Comparison of ENCODE assay signal across 28 cellular contexts in the genomic region with DNA sequence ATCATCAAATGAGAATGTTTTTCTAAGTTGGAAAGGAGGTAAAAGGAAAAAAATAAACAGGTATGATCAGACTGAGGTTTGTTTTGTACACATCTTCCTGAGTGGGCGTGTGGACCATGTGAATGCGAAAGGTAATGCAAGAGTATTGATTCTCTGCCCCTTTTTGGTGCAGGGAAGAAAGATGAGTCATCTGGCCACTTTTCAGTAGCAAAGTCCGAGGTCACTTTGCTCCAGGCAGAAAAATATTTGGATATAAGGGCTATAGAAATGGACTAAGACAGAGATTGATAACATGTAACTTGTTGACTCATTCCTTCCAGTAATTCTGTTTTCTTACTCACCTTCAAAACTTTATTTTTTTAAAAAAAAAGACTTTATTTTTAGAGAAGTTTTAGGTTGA.
DNase-seq lines count a peak whose midpoint lies in the region; ATAC-seq, FAIRE-seq and TF ChIP-seq lines count a peak whose summit lies in the region.
"Had no signal": no experiment of that assay in that cellular context is flagged by ENCODE, and none has a peak within 500 bp of the region (broad histone marks: within the 10 kb centered on the region; RNA-seq: fewer than 3 reads in every experiment).

No MANE protein-coding gene starts in this region.

- TF ChIP-seq CTCF in A549 (IDR thresholded peaks at IDR 0.05) = no peak
- TF ChIP-seq CTCF in WTC11 (IDR thresholded peaks at IDR 0.05) = no peak
- no peak for TF ChIP-seq CTCF in fibroblast of mammary gland (conservative IDR thresholded peaks at IDR 0.05; ENCODE audit: control insufficient read depth, insufficient read depth, low read depth, low read length)

- H3K4me2 ChIP-seq in A549 (peak overlapping the region; percentile 48; the same call in 2 of the 3 replicates), GM23248 (ENCODE audit: unreplicated experiment) (peak overlapping the region; percentile 10)

- ATAC-seq in A549 (no peak), WTC11 (no peak), sciatic nerve (no peak), HG03159 (IDR thresholded peaks at IDR 0.05; ENCODE audit: unreplicated experiment) (no peak)
- ATAC-seq: activated CD8-positive, alpha-beta memory T cell treated with anti-CD3 and anti-CD28 coated beads, Interleukin-2, amount 10 ng/mL, durations not matched to agents 7 days and 5 days; natural killer cell had no signal

- H2AFZ ChIP-seq in GM23248 = no peak overlapping the region
- H2AFZ ChIP-seq: parathyroid adenoma had no signal

- H3K4me1 ChIP-seq in A549 (peaks cover 5% of the 10 kb centered on the region; the same call in 2 of the 3 replicates), GM23248 (ENCODE audit: insufficient read depth) (peaks cover 11% of the 10 kb centered on the region; the same call in 1 of the 2 replicates)
- H3K4me1 ChIP-seq: colonic mucosa, parathyroid adenoma, right lobe of liver, SJCRH30 had no signal

- POLR2A ChIA-PET in A549 (lab: Yijun Ruan, JAX) = no interaction called here
- POLR2A ChIA-PET in WTC11 (lab: Charles Lee) = no interaction called here

- no peaks in the 10 kb centered on the region for H3K36me3 Mint-ChIP-seq in WTC11
- H3K36me3 Mint-ChIP-seq: activated CD8-positive, alpha-beta memory T cell treated with anti-CD3 and anti-CD28 coated beads, Interleukin-2, amount 10 ng/mL, durations not matched to agents 7 days and 5 days; activated naive CD8-positive, alpha-beta T cell; IgD-negative memory B cell; natural killer cell had no signal

- H3K4me3 Mint-ChIP-seq in WTC11 = no peak overlapping the region
- H3K4me3 Mint-ChIP-seq: activated CD4-positive, alpha-beta T cell treated with anti-CD3 and anti-CD28 coated beads, Interleukin-2, amount 10 ng/mL, durations not matched to agents 7 days and 5 days; activated CD8-positive, alpha-beta memory T cell treated with anti-CD3 and anti-CD28 coated beads, Interleukin-2, amount 10 ng/mL, durations not matched to agents 7 days and 5 days; activated naive CD8-positive, alpha-beta T cell; activated T-helper 1 cell treated with anti-CD3 and anti-CD28 coated beads, Interleukin-12 subunit alpha, Interleukin-12 subunit beta, Interleukin-2, Interleukin-4 antibody, amounts not matched to agents 30 ng/mL and 10 ng/mL and 1 ng/mL, durations not matched to agents 14 hours and 24 hours and 36 hours; H9; natural killer cell had no signal

- CTCF ChIA-PET in A549 (lab: Yijun Ruan, JAX) (no interaction called here), WTC11 (lab: Charles Lee) (no interaction called here)

- no peak for TF ChIP-seq POLR2A in A549 (IDR thresholded peaks at IDR 0.05; ENCODE audit: low read length)

- DNase-seq in A549 (ENCODE audit: low read depth in 1 of 2, low spot score in 1 of 2) (no peak), GM23248 (peak; percentile 41), WTC11 (ENCODE audit: low spot score) (no peak), fibroblast of mammary gland (ENCODE audit: low read depth) (peak; percentile 45), sciatic nerve (ENCODE audit: low spot score) (no peak), NCI-H526 treated with DMSO at 0.1 percent for 48 hours (lab: John Stamatoyannopoulos, UW) (no peak), NCI-H1417 (lab: John Stamatoyannopoulos, UW) (no peak)
- DNase-seq: activated CD4-positive, alpha-beta T cell treated with anti-CD3 and anti-CD28 coated beads, Interleukin-2, amount 10 ng/mL, durations not matched to agents 7 days and 5 days; activated CD8-positive, alpha-beta memory T cell treated with anti-CD3 and anti-CD28 coated beads, Interleukin-2, amount 10 ng/mL, durations not matched to agents 7 days and 5 days; C1 segment of cervical spinal cord; colonic mucosa; glutamatergic neuron; H9; natural killer cell; NCI-H345; NCI-H82; OCI-M1; right lobe of liver; SJCRH30; T-helper 2 cell had no signal

- no peak for TF ChIP-seq EP300 in A549 (IDR thresholded peaks at IDR 0.05)

- no peaks in the 10 kb centered on the region for H4K20me1 ChIP-seq in GM23248 (ENCODE audit: insufficient read depth)

- no peaks in the 10 kb centered on the region for H3K9me3 ChIP-seq in A549
- H3K9me3 ChIP-seq in GM23248 (ENCODE audit: low read depth) = no peaks in the 10 kb centered on the region
- H3K9me3 ChIP-seq: colonic mucosa, right lobe of liver, SJCRH30 had no signal

- H3K27ac ChIP-seq in A549 (no peak overlapping the region), GM23248 (no peak overlapping the region)
- H3K27ac ChIP-seq: colonic mucosa, parathyroid adenoma, right lobe of liver, SJCRH30, VCaP had no signal

- no peaks in the 10 kb centered on the region for H3K9me3 Mint-ChIP-seq in WTC11
- H3K9me3 Mint-ChIP-seq: activated CD4-positive, alpha-beta T cell treated with anti-CD3 and anti-CD28 coated beads, Interleukin-2, amount 10 ng/mL, durations not matched to agents 7 days and 5 days; activated T-helper 1 cell treated with anti-CD3 and anti-CD28 coated beads, Interleukin-12 subunit alpha, Interleukin-12 subunit beta, Interleukin-2, Interleukin-4 antibody, amounts not matched to agents 30 ng/mL and 10 ng/mL and 1 ng/mL, durations not matched to agents 14 hours and 24 hours and 36 hours; H9 had no signal

- WGBS in A549 (ENCODE audit: missing lambda C conversion rate) = 30% methylated on average over 3 of the region's 3 CpGs
- WGBS in GM23248 (ENCODE audit: low coverage in 1 of 2, low lambda C conversion rate in 2 of 2, missing lambda C conversion rate in 2 of 2), 2 experiments = 64 to 65% methylated on average over 3 of the region's 3 CpGs

- TF ChIP-seq RAD21 in A549 (conservative IDR thresholded peaks at IDR 0.05 in 1 of 2, IDR thresholded peaks at IDR 0.05 in 1 of 2) = no peak

- H3K36me3 ChIP-seq in GM23248 (ENCODE audit: low read depth) = no peaks in the 10 kb centered on the region
- H3K36me3 ChIP-seq: colonic mucosa, right lobe of liver, SJCRH30 had no signal

- FAIRE-seq in A549 (lab: Jason Lieb, UNC) = no peak
- FAIRE-seq: A204.1, G401.6 had no signal

- no peaks in the 10 kb centered on the region for H3K27me3 Mint-ChIP-seq in WTC11 (ENCODE audit: low read depth)
- H3K27me3 Mint-ChIP-seq: activated naive CD8-positive, alpha-beta T cell; IgD-negative memory B cell had no signal

- no peaks in the 10 kb centered on the region for H3K79me2 ChIP-seq in GM23248 (ENCODE audit: insufficient read depth)
- H3K79me2 ChIP-seq: parathyroid adenoma had no signal

- no peak overlapping the region for H3K27ac Mint-ChIP-seq in WTC11
- H3K27ac Mint-ChIP-seq: activated CD4-positive, alpha-beta T cell treated with anti-CD3 and anti-CD28 coated beads, Interleukin-2, amount 10 ng/mL, durations not matched to agents 7 days and 5 days; activated CD8-positive, alpha-beta memory T cell treated with anti-CD3 and anti-CD28 coated beads, Interleukin-2, amount 10 ng/mL, durations not matched to agents 7 days and 5 days; activated naive CD8-positive, alpha-beta T cell; activated T-helper 1 cell treated with anti-CD3 and anti-CD28 coated beads, Interleukin-12 subunit alpha, Interleukin-12 subunit beta, Interleukin-2, Interleukin-4 antibody, amounts not matched to agents 30 ng/mL and 10 ng/mL and 1 ng/mL, durations not matched to agents 14 hours and 24 hours and 36 hours; H9; IgD-negative memory B cell; natural killer cell had no signal

- H3K4me1 Mint-ChIP-seq in WTC11 = no peaks in the 10 kb centered on the region
- H3K4me1 Mint-ChIP-seq: activated CD4-positive, alpha-beta T cell treated with anti-CD3 and anti-CD28 coated beads, Interleukin-2, amount 10 ng/mL, durations not matched to agents 7 days and 5 days; activated CD8-positive, alpha-beta memory T cell treated with anti-CD3 and anti-CD28 coated beads, Interleukin-2, amount 10 ng/mL, durations not matched to agents 7 days and 5 days; IgD-negative memory B cell; natural killer cell had no signal

- H3K9ac ChIP-seq in GM23248 = no peak overlapping the region
- H3K9ac ChIP-seq: parathyroid adenoma had no signal

- no peaks in the 10 kb centered on the region for H3F3A ChIP-seq in GM23248 (ENCODE audit: insufficient read depth)

- H3K27me3 ChIP-seq in GM23248 (replicated peaks; ENCODE audit: insufficient read depth) = no peaks in the 10 kb centered on the region
- H3K27me3 ChIP-seq: colonic mucosa, right lobe of liver, SJCRH30 had no signal

- intact Hi-C loops in sciatic nerve (cut with DNase I) = no loop called here

- in situ Hi-C loops in GM23248 (cut with MboI) = no loop called here

- H3K9me2 ChIP-seq in GM23248 (ENCODE audit: insufficient read depth) = no peaks in the 10 kb centered on the region

- H3K4me3 ChIP-seq in A549 (no peak overlapping the region), GM23248 (no peak overlapping the region), fibroblast of mammary gland (ENCODE audit: control insufficient read depth, low read depth, low read length) (no peak overlapping the region)
- H3K4me3 ChIP-seq: colonic mucosa, right lobe of liver, SJCRH30 had no signal

TF ChIP-seq in A549, 52 proteins besides CTCF, POLR2A, EP300 and RAD21 (continues in another document):
- TF ChIP-seq PHF8 (IDR thresholded peaks at IDR 0.05; ENCODE audit: borderline replicate concordance, low read depth) (no peak), CHD2 (IDR thresholded peaks at IDR 0.05; ENCODE audit: low read length, partially characterized antibody) (no peak), JUN (IDR thresholded peaks at IDR 0.05) (no peak), FOXS1 (CRISPR knock-in tag; IDR thresholded peaks at IDR 0.05) (no peak), ZFP36 (IDR thresholded peaks at IDR 0.05; ENCODE audit: borderline replicate concordance, partially characterized antibody) (no peak)

TF ChIP-seq in WTC11, 78 proteins besides CTCF, POLR2A, EP300 and RAD21:
- no peak for TF ChIP-seq ZNF671 (CRISPR knock-in tag; IDR thresholded peaks at IDR 0.05)
- no peak for TF ChIP-seq TP53 (CRISPR knock-in tag; IDR thresholded peaks at IDR 0.05)
- TF ChIP-seq SOX15 (CRISPR knock-in tag; IDR thresholded peaks at IDR 0.05) = no peak
- no peak for TF ChIP-seq MAX (CRISPR knock-in tag; IDR thresholded peaks at IDR 0.05)
- TF ChIP-seq GABPB1 (CRISPR knock-in tag; IDR thresholded peaks at IDR 0.05) = 0 out of 2 replicates have a peak, but pooled peaks have one; percentile 20

Comparison
In these comparisons a context has a peak if more than half of its experiments do, and no peak if none do; other contexts are left out.
1. DNase-seq: peak in GM23248 (single experiment) and fibroblast of mammary gland (single experiment); none in A549 (0 of 2), WTC11 (single experiment), sciatic nerve (single experiment), NCI-H526 treated with DMSO at 0.1 percent for 48 hours (single experiment) and NCI-H1417 (0 of 3).